Comparison of ENCODE assay signal across 27 cellular contexts in the genomic region with DNA sequence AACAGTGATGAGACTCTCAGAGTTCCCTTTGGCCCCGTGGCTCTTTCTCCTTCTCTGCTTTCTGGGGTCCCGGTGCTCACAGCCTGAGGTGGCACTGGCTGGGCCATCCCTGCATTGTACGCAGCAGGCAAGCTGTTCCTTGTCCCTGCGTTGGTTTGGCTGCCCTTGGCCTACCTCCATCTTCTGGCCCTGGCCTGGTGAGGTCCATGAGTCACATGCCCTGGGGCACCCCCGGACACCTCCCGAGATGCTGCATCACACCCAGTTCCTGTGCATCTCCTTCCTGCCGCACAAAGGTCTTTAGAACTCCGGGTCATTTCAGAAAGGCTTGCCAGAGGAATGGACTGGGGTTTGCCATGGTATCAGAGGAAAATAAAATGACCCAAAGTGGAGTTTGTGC. TPM values are rescaled to one million over a fixed set of nuclear protein-coding genes. Genes with fewer than 3 reads are reported as not detected.
DNase-seq lines count a peak whose midpoint lies in the region; ATAC-seq and TF ChIP-seq lines count a peak whose summit lies in the region.
"Had no signal": no experiment of that assay in that cellular context is flagged by ENCODE, and none has a peak within 500 bp of the region (broad histone marks: within the 10 kb centered on the region; RNA-seq: fewer than 3 reads in every experiment).

No MANE protein-coding gene starts in this region.

- H3K36me3 Mint-ChIP-seq in MCF 10A (ENCODE audit: insufficient read depth, unreplicated experiment): peaks cover 45% of the 10 kb centered on the region
- peaks cover 4 to 40% (median 5%) of the 10 kb centered on the region in 3 donors for H3K36me3 Mint-ChIP-seq in immature natural killer cell

- no TSS peak for BruUV-seq in MCF 10A (replicated peaks; lab: Mats Ljungman, UMichigan)
- BruUV-seq in Panc1 (replicated peaks; lab: Mats Ljungman, UMichigan): no TSS peak

- H3K27ac Mint-ChIP-seq in MCF 10A (ENCODE audit: low read depth, unreplicated experiment): peak overlapping the region; percentile 66
- peak overlapping the region in 1 of 6 donors; percentile 4 for H3K27ac Mint-ChIP-seq in immature natural killer cell

- intact Hi-C loops in MCF 10A (cut with micrococcal nuclease) (no loop called here), breast epithelium (cut with DNase I; ENCODE audit: low total_unique reads) (no loop called here), Panc1 (cut with micrococcal nuclease; ENCODE audit: unreplicated experiment) (no loop called here)

- DNase-seq in MCF 10A (ENCODE audit: unreplicated experiment) (peak; percentile 82), breast epithelium (ENCODE audit: low spot score in 2 of 2) (no peak), Panc1 (ENCODE audit: low read depth, low spot score) (no peak), foreskin keratinocyte (no peak), mucosa of gallbladder (ENCODE audit: low spot score) (no peak), immature natural killer cell (no peak), OCI-M2 (lab: John Stamatoyannopoulos, UW; ENCODE audit: unreplicated experiment) (no peak)
- DNase-seq: activated CD4-positive, alpha-beta T cell treated with anti-CD3 and anti-CD28 coated beads for 4 hours; activated CD8-positive, alpha-beta memory T cell treated with anti-CD3 and anti-CD28 coated beads, Interleukin-2, amount 50 U/mL, for 48 hours; activated gamma-delta T cell; amygdala; dorsolateral prefrontal cortex; hippocampal formation; NCI-H1417; NCI-H526; ovary; right cardiac atrium; SHP77 treated with DMSO at 0.1 percent for 48 hours had no signal

- no peaks in the 10 kb centered on the region for H3K4me1 ChIP-seq in breast epithelium
- no peaks in the 10 kb centered on the region for H3K4me1 ChIP-seq in Panc1 (ENCODE audit: control insufficient read depth, insufficient read depth, low read length)
- no peaks in the 10 kb centered on the region for H3K4me1 ChIP-seq in foreskin keratinocyte
- H3K4me1 ChIP-seq: suprapubic skin, vagina had no signal

- H3K27ac ChIP-seq in breast epithelium: no peak overlapping the region
- H3K27ac ChIP-seq in Panc1 (ENCODE audit: low read length): no peak overlapping the region
- no peak overlapping the region for H3K27ac ChIP-seq in foreskin keratinocyte
- H3K27ac ChIP-seq: dorsolateral prefrontal cortex, ovary, suprapubic skin, vagina had no signal

- POLR2A ChIA-PET in MCF 10A (lab: Yijun Ruan, JAX): interaction anchor here (0.6 kb wide), 1 partner anchor 96 kb away, joined by 3 read pairs; no protein-coding TSS in a partner anchor
- POLR2A ChIA-PET in Panc1 (lab: Charles Lee): no interaction called here

- H3K36me3 ChIP-seq in breast epithelium (peaks cover 4% of the 10 kb centered on the region), Panc1 (ENCODE audit: control insufficient read depth, insufficient read depth, low read length) (no peaks in the 10 kb centered on the region)
- H3K36me3 ChIP-seq: ovary had no signal

- H3K4me3 ChIP-seq in breast epithelium (no peak overlapping the region), Panc1 (ENCODE audit: low read depth in 2 of 2, low read length in 2 of 2) (no peak overlapping the region)
- H3K4me3 ChIP-seq: dorsolateral prefrontal cortex, lung, ovary, suprapubic skin, vagina had no signal

- no peak for TF ChIP-seq CTCF in MCF 10A (IDR thresholded peaks at IDR 0.05; ENCODE audit: unreplicated experiment)
- TF ChIP-seq CTCF in breast epithelium (IDR thresholded peaks at IDR 0.05): no peak
- no peak for TF ChIP-seq CTCF in Panc1 (IDR thresholded peaks at IDR 0.05)
- TF ChIP-seq CTCF in foreskin keratinocyte (conservative IDR thresholded peaks at IDR 0.05): no peak

- H3K27me3 Mint-ChIP-seq in MCF 10A (ENCODE audit: insufficient read depth, unreplicated experiment) (no peaks in the 10 kb centered on the region), immature natural killer cell (ENCODE audit: low read depth in 3 of 3) (peaks cover 0 to 2% (median 2%) of the 10 kb centered on the region in 3 donors)

- H3K27me3 ChIP-seq in breast epithelium (no peaks in the 10 kb centered on the region), Panc1 (ENCODE audit: control insufficient read depth, insufficient read depth, low read length) (no peaks in the 10 kb centered on the region), foreskin keratinocyte (no peaks in the 10 kb centered on the region)
- H3K27me3 ChIP-seq: dorsolateral prefrontal cortex, ovary, suprapubic skin, vagina had no signal

- H3K4me1 Mint-ChIP-seq in MCF 10A (ENCODE audit: insufficient read depth, unreplicated experiment) (peaks cover 7% of the 10 kb centered on the region), immature natural killer cell (no peaks in the 10 kb centered on the region)
- H3K4me1 Mint-ChIP-seq: CD14-positive monocyte had no signal

- H3K9me3 ChIP-seq in breast epithelium: no peaks in the 10 kb centered on the region
- H3K9me3 ChIP-seq in Panc1 (ENCODE audit: control insufficient read depth, insufficient read depth, low read depth, low read length): no peaks in the 10 kb centered on the region
- H3K9me3 ChIP-seq: ovary, suprapubic skin, vagina had no signal

- CTCF ChIA-PET in MCF 10A (lab: Yijun Ruan, JAX): interaction anchor here (1.3 kb wide), 1 partner anchor 10 kb away, joined by 4 read pairs; the partner anchor contains the start of gene SULT1A2
- CTCF ChIA-PET in Panc1 (lab: Charles Lee): no interaction called here

- no peaks in the 10 kb centered on the region for H3K9me3 Mint-ChIP-seq in MCF 10A (ENCODE audit: unreplicated experiment)
- H3K9me3 Mint-ChIP-seq in immature natural killer cell: no peaks in the 10 kb centered on the region
- H3K9me3 Mint-ChIP-seq: CD14-positive monocyte had no signal

- no peak for TF ChIP-seq POLR2A in breast epithelium (IDR thresholded peaks at IDR 0.05)

- in situ Hi-C loops in Panc1 (cut with HindIII; ENCODE audit: low pct_unique_long_range_greater_than_20kb, low sequenced_read_pairs): no loop called here

- no peak overlapping the region for H3K4me3 Mint-ChIP-seq in MCF 10A (ENCODE audit: unreplicated experiment)
- no peak overlapping the region for H3K4me3 Mint-ChIP-seq in immature natural killer cell
- H3K4me3 Mint-ChIP-seq: CD14-positive monocyte had no signal

- ATAC-seq in Panc1 (peak; percentile 72), foreskin keratinocyte (peak; percentile 26), HG03280 (IDR thresholded peaks at IDR 0.05; ENCODE audit: unreplicated experiment) (no peak)
- ATAC-seq: right cardiac atrium had no signal

RNA-seq across cellular contexts. Expression of gene SULT1A2, which starts 9.5 kb away (rescaled TPM):
- 0.44 and 0.76 TPM in 2 replicates for total RNA-seq in MCF 10A (2022)
- 1 to 10 TPM in 2 of 3 donors, under 1 TPM in 1; 0.73 to 1.6 (median 1.3) TPM for total RNA-seq in breast epithelium
- not detected for total RNA-seq in Panc1 (2021; ENCODE audit: unreplicated experiment)
- 0.63 TPM for polyA plus RNA-seq in Panc1 (2012; ENCODE audit: insufficient read length)
- 0.25 TPM in 1 of 2 replicates, not detected in the other for total RNA-seq in foreskin keratinocyte
- polyA plus RNA-seq in foreskin keratinocyte: 0.06 TPM in 2 replicates
- total RNA-seq in mucosa of gallbladder: 1.1 TPM
- under 1 TPM in 1 of 3 donors, not detected in 2; 0.44 TPM for polyA plus RNA-seq in immature natural killer cell
- total RNA-seq: LHCN-M2, myocyte, suprapubic skin, vagina had no signal

RNA-seq across cellular contexts. Expression of gene SULT1A1, which starts 22.5 kb away (rescaled TPM):
- total RNA-seq in MCF 10A (2022): 4.2 and 5.3 TPM in 2 replicates
- total RNA-seq in breast epithelium: 10 to 100 TPM; 25.6 to 54.1 (median 33.4) TPM
- total RNA-seq in Panc1 (2021; ENCODE audit: unreplicated experiment): 1.5 TPM
- polyA plus RNA-seq in Panc1 (2012; ENCODE audit: insufficient read length): 2.8 TPM
- 1.6 and 1.8 TPM in 2 replicates for total RNA-seq in foreskin keratinocyte
- 1.8 TPM in 2 replicates for polyA plus RNA-seq in foreskin keratinocyte
- 23.2 TPM for total RNA-seq in mucosa of gallbladder
- 1 to 10 TPM; 4.5 to 7.0 (median 6.5) TPM for polyA plus RNA-seq in immature natural killer cell

RNA-seq across cellular contexts. Expression of gene SGF29, which starts 33.7 kb away (rescaled TPM):
- 13.9 and 23.5 TPM in 2 replicates for total RNA-seq in MCF 10A (2022)
- 10 to 100 TPM; 28.5 to 35.8 (median 28.8) TPM for total RNA-seq in breast epithelium
- total RNA-seq in Panc1 (2021; ENCODE audit: unreplicated experiment): 29.5 TPM
- 38.2 TPM for polyA plus RNA-seq in Panc1 (2012; ENCODE audit: insufficient read length)
- total RNA-seq in foreskin keratinocyte: 19.2 and 25.9 TPM in 2 replicates
- 16.8 and 20.3 TPM in 2 replicates for polyA plus RNA-seq in foreskin keratinocyte
- 18.8 TPM for total RNA-seq in mucosa of gallbladder
- polyA plus RNA-seq in immature natural killer cell: 10 to 100 TPM; 39.7 to 58.8 (median 40.8) TPM

RNA-seq across cellular contexts. Expression of gene NUPR1, which starts 48.6 kb away (rescaled TPM):
- total RNA-seq in MCF 10A (2022) (291 and 345 TPM in 2 replicates), breast epithelium (10 to 100 TPM; 34.2 to 57.0 (median 47.5) TPM), Panc1 (2021; ENCODE audit: unreplicated experiment) (79.7 TPM), foreskin keratinocyte (23.7 and 35.2 TPM in 2 replicates), mucosa of gallbladder (44.9 TPM)
- 452 TPM for polyA plus RNA-seq in Panc1 (2012; ENCODE audit: insufficient read length)
- polyA plus RNA-seq in foreskin keratinocyte (51.7 and 75.5 TPM in 2 replicates), immature natural killer cell (not detected)
- total RNA-seq: epithelial cell of proximal tubule had no signal

RNA-seq across cellular contexts. Expression of gene NPIPB8, which starts 50.5 kb away (rescaled TPM):
- total RNA-seq in MCF 10A (2022): not detected in 2 replicates
- not detected for total RNA-seq in breast epithelium
- total RNA-seq in Panc1 (2021; ENCODE audit: unreplicated experiment): not detected
- polyA plus RNA-seq in Panc1 (2012; ENCODE audit: insufficient read length): not detected
- total RNA-seq in foreskin keratinocyte: 0.46 and 0.48 TPM in 2 replicates
- polyA plus RNA-seq in foreskin keratinocyte: not detected in 2 replicates
- total RNA-seq in mucosa of gallbladder: not detected
- polyA plus RNA-seq in immature natural killer cell: not detected
- total RNA-seq: epithelial cell of proximal tubule, frontal cortex, myocyte, vagina had no signal
- polyA plus RNA-seq: CD14-positive monocyte, lung, ovary, right cardiac atrium had no signal
